In the genomic region with DNA sequence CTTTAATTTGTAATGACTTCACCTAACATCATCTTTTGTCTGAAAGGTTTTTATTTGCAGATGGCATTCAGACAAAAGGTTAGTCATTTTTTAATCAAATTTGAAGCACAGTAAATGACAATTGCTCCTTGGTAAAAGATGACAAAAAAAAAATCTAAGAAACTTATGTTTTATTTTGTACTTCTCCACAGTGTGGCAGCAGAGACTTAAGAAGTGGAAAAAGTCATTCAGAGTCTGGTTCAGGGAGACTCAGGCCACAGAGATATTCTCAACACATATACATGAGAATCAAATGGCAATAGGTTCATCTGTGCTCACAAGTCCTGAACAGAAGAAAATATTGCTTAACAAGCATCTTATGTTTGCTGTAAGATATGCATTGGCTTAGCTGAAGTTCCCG, we compare ENCODE assay signal across 8 cellular contexts.
A peak's percentile ranks its signal among the peaks of the same experiment; 100 is the strongest.
DNase-seq lines count a peak whose midpoint lies in the region; ATAC-seq and TF ChIP-seq lines count a peak whose summit lies in the region.

No MANE protein-coding gene starts in this region.

- no peak overlapping the region for H3K27ac ChIP-seq in C4-2B
- no peak overlapping the region for H3K27ac ChIP-seq in hepatocyte

- H2AFZ ChIP-seq in hepatocyte, result no peak overlapping the region

- H3K9me3 ChIP-seq in hepatocyte (ENCODE audit: low read depth), result no peaks in the 10 kb centered on the region

- H3K4me1 ChIP-seq in hepatocyte (ENCODE audit: insufficient read depth), result no peaks in the 10 kb centered on the region

- no peaks in the 10 kb centered on the region for H3K79me2 ChIP-seq in hepatocyte

- ATAC-seq in HG03095 (IDR thresholded peaks at IDR 0.05; ENCODE audit: unreplicated experiment), result no peak

- H4K20me1 ChIP-seq in hepatocyte (ENCODE audit: insufficient read depth, poor library complexity, severe bottlenecking), result no peaks in the 10 kb centered on the region

- TF ChIP-seq CTCF in C4-2B (conservative IDR thresholded peaks at IDR 0.05) (peak; percentile 41), hepatocyte (IDR thresholded peaks at IDR 0.05; ENCODE audit: poor library complexity) (peak; percentile 68)

- no peaks in the 10 kb centered on the region for H3K9me2 ChIP-seq in hepatocyte (replicated peaks; ENCODE audit: insufficient read depth)

- DNase-seq in LHCN-M2 (ENCODE audit: low read depth), result peak; percentile 28
- peak; percentile 5 to 47 for DNase-seq in SW 1271 (lab: John Stamatoyannopoulos, UW)
- peak; percentile 64 for DNase-seq in hepatocyte (ENCODE audit: low spot score)
- no peak for DNase-seq in T-helper 1 cell
- DNase-seq in activated CD4-positive, alpha-beta T cell treated with anti-CD3 and anti-CD28 coated beads for 1 hour, result no peak
- no peak for DNase-seq in MV-4-11 (lab: John Stamatoyannopoulos, UW)

- H3K36me3 ChIP-seq in hepatocyte (replicated peaks; ENCODE audit: insufficient read depth, low read depth), result no peaks in the 10 kb centered on the region

- peaks cover 7% of the 10 kb centered on the region for H3K27me3 ChIP-seq in hepatocyte

- no peak overlapping the region for H3K4me2 ChIP-seq in hepatocyte

- 83% methylated on average over 1 of the region's 1 CpG for WGBS in hepatocyte (ENCODE audit: low lambda C conversion rate, missing lambda C conversion rate)

- no peak overlapping the region for H3K4me3 ChIP-seq in hepatocyte

Comparison
In these comparisons a context has a peak if more than half of its experiments do, and no peak if none do; other contexts are left out.
1. DNase-seq: peak in LHCN-M2 (single experiment), SW 1271 (2 of 2) and hepatocyte (single experiment); none in T-helper 1 cell (0 of 5), activated CD4-positive, alpha-beta T cell treated with anti-CD3 and anti-CD28 coated beads for 1 hour (single experiment) and MV-4-11 (single experiment).